22 cellular contexts compared by ENCODE assay signal in genomic region chr15:101087172-101087769, GRCh38.
"Had no signal": no experiment of that assay in that cellular context is flagged by ENCODE, and none has a peak within 500 bp of the region (broad histone marks: within the 10 kb centered on the region; RNA-seq: fewer than 3 reads in every experiment).

No MANE protein-coding gene starts in this region.

- H3K36me3 ChIP-seq: esophagus muscularis mucosa, gastrocnemius medialis, left ventricle myocardium inferior, neutrophil, pancreas, upper lobe of left lung had no signal

- H3K4me3 Mint-ChIP-seq: activated CD4-positive, alpha-beta T cell treated with anti-CD3 and anti-CD28 coated beads, Interleukin-2, amount 10 ng/mL, durations not matched to agents 7 days and 5 days; activated CD8-positive, alpha-beta memory T cell treated with anti-CD3 and anti-CD28 coated beads, Interleukin-2, amount 10 ng/mL, durations not matched to agents 7 days and 5 days; activated CD8-positive, alpha-beta T cell treated with anti-CD3 and anti-CD28 coated beads for 36 hours; activated naive CD8-positive, alpha-beta T cell treated with anti-CD3 and anti-CD28 coated beads, Interleukin-2, amount 50 U/mL, for 24 hours; activated T-helper 1 cell treated with anti-CD3 and anti-CD28 coated beads, Interleukin-12 subunit alpha, Interleukin-12 subunit beta, Interleukin-2, Interleukin-4 antibody, amounts not matched to agents 30 ng/mL and 10 ng/mL and 1 ng/mL, durations not matched to agents 14 hours and 24 hours and 36 hours; naive thymus-derived CD8-positive, alpha-beta T cell had no signal

- H3K4me1 ChIP-seq: pancreas had no signal

- H3K9me3 ChIP-seq: esophagus muscularis mucosa, gastrocnemius medialis, left ventricle myocardium inferior, neutrophil, pancreas, upper lobe of left lung had no signal

- H3K9me3 Mint-ChIP-seq: activated CD4-positive, alpha-beta T cell treated with anti-CD3 and anti-CD28 coated beads, Interleukin-2, amount 10 ng/mL, durations not matched to agents 7 days and 5 days; activated CD8-positive, alpha-beta T cell treated with anti-CD3 and anti-CD28 coated beads for 36 hours; activated naive CD8-positive, alpha-beta T cell treated with anti-CD3 and anti-CD28 coated beads, Interleukin-2, amount 50 U/mL, for 24 hours; activated T-helper 1 cell treated with anti-CD3 and anti-CD28 coated beads, Interleukin-12 subunit alpha, Interleukin-12 subunit beta, Interleukin-2, Interleukin-4 antibody, amounts not matched to agents 30 ng/mL and 10 ng/mL and 1 ng/mL, durations not matched to agents 14 hours and 24 hours and 36 hours; naive thymus-derived CD8-positive, alpha-beta T cell had no signal

- H3K36me3 Mint-ChIP-seq: naive thymus-derived CD8-positive, alpha-beta T cell had no signal

- H3K4me1 Mint-ChIP-seq: activated naive CD8-positive, alpha-beta T cell treated with anti-CD3 and anti-CD28 coated beads, Interleukin-2, amount 50 U/mL, for 24 hours; naive thymus-derived CD8-positive, alpha-beta T cell had no signal

- H3K27ac Mint-ChIP-seq: activated CD4-positive, alpha-beta T cell treated with anti-CD3 and anti-CD28 coated beads, Interleukin-2, amount 10 ng/mL, durations not matched to agents 7 days and 5 days; activated CD8-positive, alpha-beta memory T cell treated with anti-CD3 and anti-CD28 coated beads, Interleukin-2, amount 10 ng/mL, durations not matched to agents 7 days and 5 days; activated CD8-positive, alpha-beta T cell treated with anti-CD3 and anti-CD28 coated beads for 36 hours; activated naive CD8-positive, alpha-beta T cell treated with anti-CD3 and anti-CD28 coated beads, Interleukin-2, amount 50 U/mL, for 24 hours; activated T-helper 1 cell treated with anti-CD3 and anti-CD28 coated beads, Interleukin-12 subunit alpha, Interleukin-12 subunit beta, Interleukin-2, Interleukin-4 antibody, amounts not matched to agents 30 ng/mL and 10 ng/mL and 1 ng/mL, durations not matched to agents 14 hours and 24 hours and 36 hours; naive thymus-derived CD8-positive, alpha-beta T cell had no signal

- H3K27me3 ChIP-seq: esophagus muscularis mucosa, gastrocnemius medialis, neutrophil, pancreas, upper lobe of left lung had no signal

- H3K27me3 Mint-ChIP-seq: activated CD8-positive, alpha-beta T cell treated with anti-CD3 and anti-CD28 coated beads for 36 hours; activated naive CD8-positive, alpha-beta T cell treated with anti-CD3 and anti-CD28 coated beads, Interleukin-2, amount 50 U/mL, for 24 hours had no signal

- H3K27ac ChIP-seq: coronary artery, esophagus muscularis mucosa, gastrocnemius medialis, left ventricle myocardium inferior, neutrophil, pancreas, upper lobe of left lung had no signal

- DNase-seq: activated CD4-positive, alpha-beta T cell treated with anti-CD3 and anti-CD28 coated beads, Interleukin-2, amount 10 ng/mL, durations not matched to agents 7 days and 5 days; activated CD8-positive, alpha-beta memory T cell treated with anti-CD3 and anti-CD28 coated beads, Interleukin-2, amount 10 ng/mL, durations not matched to agents 7 days and 5 days; activated CD8-positive, alpha-beta T cell treated with anti-CD3 and anti-CD28 coated beads for 36 hours; activated gamma-delta T cell; activated naive CD4-positive, alpha-beta T cell treated with anti-CD3 and anti-CD28 coated beads, Interleukin-2, amount 50 U/mL, for 16 hours; activated naive CD8-positive, alpha-beta T cell treated with anti-CD3 and anti-CD28 coated beads, Interleukin-2, amount 50 U/mL, for 24 hours; cerebellar nuclear complex; gastrocnemius medialis; hippocampal formation; left ventricle myocardium inferior; naive thymus-derived CD8-positive, alpha-beta T cell; pancreas; right cardiac atrium; stimulated activated CD4-positive, alpha-beta T cell treated with anti-CD3 and anti-CD28 coated beads, Interleukin-15, amount 100 ng/mL, for 24 hours; stimulated activated naive CD4-positive, alpha-beta T cell treated with Interleukin-2 at 50 U/mL for 16 hours; T-helper 1 cell; upper lobe of left lung had no signal

- ATAC-seq: activated CD4-positive, CD25-positive, alpha-beta regulatory T cell treated with anti-CD3 and anti-CD28 coated beads, Interleukin-2, amount 50 U/mL, for 24 hours; activated CD8-positive, alpha-beta memory T cell treated with anti-CD3 and anti-CD28 coated beads, Interleukin-2, amount 10 ng/mL, durations not matched to agents 7 days and 5 days; activated CD8-positive, alpha-beta T cell treated with anti-CD3 and anti-CD28 coated beads for 36 hours; activated naive CD8-positive, alpha-beta T cell treated with anti-CD3 and anti-CD28 coated beads, Interleukin-2, amount 50 U/mL, for 24 hours; gastrocnemius medialis; naive thymus-derived CD8-positive, alpha-beta T cell; pancreas; right cardiac atrium had no signal

- H3K4me3 ChIP-seq: coronary artery, esophagus muscularis mucosa, gastrocnemius medialis, left ventricle myocardium inferior, pancreas, upper lobe of left lung had no signal
